ENCODE assay signal across 13 cellular contexts in the genomic region with DNA sequence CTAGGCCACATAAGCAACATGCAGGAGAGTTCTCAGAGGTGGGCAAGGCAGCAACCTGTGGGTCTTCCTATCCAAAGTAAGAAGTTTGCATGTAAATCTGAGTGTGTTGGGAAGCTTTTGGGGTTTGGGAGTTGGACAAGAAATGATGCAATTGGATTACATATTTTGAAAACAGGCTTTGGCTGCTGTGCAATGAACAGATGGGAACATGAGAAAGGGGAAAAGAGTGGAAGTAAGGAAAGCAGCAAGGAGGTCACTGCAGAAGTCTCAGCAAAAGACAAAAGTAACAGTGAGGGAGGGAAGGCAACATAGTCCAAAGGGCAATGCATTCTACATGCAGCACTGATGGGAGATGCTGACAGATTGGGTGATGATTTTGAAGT.
DNase-seq lines count a peak whose midpoint lies in the region; ATAC-seq lines count a peak whose summit lies in the region.
"Had no signal": no experiment of that assay in that cellular context is flagged by ENCODE, and none has a peak within 500 bp of the region (broad histone marks: within the 10 kb centered on the region; RNA-seq: fewer than 3 reads in every experiment).

No MANE protein-coding gene starts in this region.

- DNase-seq in AG20443 (ENCODE audit: low spot score) = peak; percentile 25
- DNase-seq in dedifferentiated amniotic fluid mesenchymal stem cell (ENCODE audit: extremely low spot score) = peak; percentile 62
- peak; percentile 18 for DNase-seq in fibroblast of the conjunctiva (ENCODE audit: low read depth)
- DNase-seq in myocyte (ENCODE audit: low read depth) = peak; percentile 21
- no peak for DNase-seq in Kasumi-1 (lab: John Stamatoyannopoulos, UW)
- no peak for DNase-seq in NCI-H1436 treated with DMSO at 0.1 percent for 48 hours (lab: John Stamatoyannopoulos, UW)
- DNase-seq: DMS 273 treated with DMSO at 0.1 percent for 48 hours, DND-41, NCI-H1092 treated with DMSO at 0.1 percent for 48 hours, NCI-H2081 treated with DMSO at 0.1 percent for 48 hours had no signal

- ATAC-seq in GM21390 (IDR thresholded peaks at IDR 0.05; ENCODE audit: unreplicated experiment) = no peak
- ATAC-seq: HCT116, Panc1 had no signal

Comparison
In these comparisons a context has a peak if more than half of its experiments do, and no peak if none do; other contexts are left out.
1. DNase-seq: peak in AG20443 (single experiment), dedifferentiated amniotic fluid mesenchymal stem cell (single experiment), fibroblast of the conjunctiva (single experiment) and myocyte (single experiment); none in Kasumi-1 (0 of 2) and NCI-H1436 treated with DMSO at 0.1 percent for 48 hours (single experiment).